ENCODE assay signal across 18 cellular contexts in genomic region chr22:32814289-32814865, GRCh38. TPM values are rescaled to one million over a fixed set of nuclear protein-coding genes. Genes with fewer than 3 reads are reported as not detected.
"Had no signal": no experiment of that assay in that cellular context is flagged by ENCODE, and none has a peak within 500 bp of the region (broad histone marks: within the 10 kb centered on the region; RNA-seq: fewer than 3 reads in every experiment).

No MANE protein-coding gene starts in this region.

- H3K4me3 ChIP-seq: coronary artery, lung, prostate gland, suprapubic skin, transverse colon, vagina had no signal

- ATAC-seq: activated CD4-positive, alpha-beta T cell treated with anti-CD3 and anti-CD28 coated beads for 36 hours; naive thymus-derived CD8-positive, alpha-beta T cell; stimulated activated naive CD8-positive, alpha-beta T cell treated with anti-CD3 and anti-CD28 coated beads, Interleukin-15, amount 100 ng/mL, for 72 hours had no signal

- H3K27ac ChIP-seq: coronary artery, prostate gland, suprapubic skin, transverse colon, vagina had no signal

- H3K4me1 ChIP-seq: prostate gland had no signal

- H3K9me3 ChIP-seq: prostate gland, suprapubic skin, transverse colon, vagina had no signal

- H3K36me3 ChIP-seq: prostate gland, transverse colon, vagina had no signal

- DNase-seq: activated B cell treated with CpG ODN at 0.5 μM for 24 hours; activated CD4-positive, alpha-beta T cell treated with anti-CD3 and anti-CD28 coated beads for 36 hours; activated CD4-positive, alpha-beta T cell treated with anti-CD3 and anti-CD28 coated beads, Interleukin-2, amount 50 U/mL, for 4 hours; activated CD8-positive, alpha-beta memory T cell treated with anti-CD3 and anti-CD28 coated beads for 24 hours; activated CD8-positive, alpha-beta memory T cell treated with anti-CD3 and anti-CD28 coated beads, Interleukin-2, amount 50 U/mL, for 4 hours; activated naive CD4-positive, alpha-beta T cell; activated T-cell treated with anti-CD3 and anti-CD28 coated beads, Interleukin-2, amount 50 U/mL, for 24 hours; naive thymus-derived CD8-positive, alpha-beta T cell; stimulated activated CD4-positive, alpha-beta T cell treated with anti-CD3 and anti-CD28 coated beads, Interleukin-12 subunit alpha, Interleukin-12 subunit beta, amount 100 ng/mL, for 4 hours; stimulated activated naive CD8-positive, alpha-beta T cell treated with anti-CD3 and anti-CD28 coated beads, Interleukin-15, amount 100 ng/mL, for 72 hours; T-helper 9 cell; transverse colon had no signal

- H3K27me3 ChIP-seq: suprapubic skin, transverse colon, vagina had no signal

RNA-seq across cellular contexts. Expression of gene TIMP3, which starts 12.9 kb away (rescaled TPM):
- total RNA-seq: activated B cell treated with CpG ODN at 0.5 μM for 24 hours; activated CD4-positive, alpha-beta T cell treated with anti-CD3 and anti-CD28 coated beads for 36 hours; T-helper 1 cell treated with Interleukin-12 subunit alpha and Interleukin-12 subunit beta and Interleukin-4 antibody, amounts not matched to agents 30 ng/mL and 1 ng/mL, for 36 hours had no signal
- polyA plus RNA-seq: naive thymus-derived CD8-positive, alpha-beta T cell had no signal
